In genomic region chr7:100802951-100803350, GRCh38 we compare ENCODE assay signal across 8 cellular contexts. TPM values are rescaled to one million over a fixed set of nuclear protein-coding genes. Genes with fewer than 3 reads are reported as not detected.
DNase-seq lines count a peak whose midpoint lies in the region; ATAC-seq and TF ChIP-seq lines count a peak whose summit lies in the region.

No MANE protein-coding gene starts in this region.

- 0 out of 2 replicates have a peak, but pooled peaks cover 3% of the 10 kb centered on the region for H3F3A ChIP-seq in GM23248 (ENCODE audit: insufficient read depth)

- no peaks in the 10 kb centered on the region for H3K27me3 ChIP-seq in GM23248 (replicated peaks; ENCODE audit: insufficient read depth)
- H3K27me3 ChIP-seq in RWPE2 (ENCODE audit: insufficient read depth, poor library complexity, severe bottlenecking): no peaks in the 10 kb centered on the region

- H3K27me3 Mint-ChIP-seq in stimulated activated memory B cell treated with anti-CD40 and anti-IgM and Interleukin-4, amounts not matched to agents 10 μg/mL and 1 μg/mL and 100 μg/mL, for 72 hours: no peaks in the 10 kb centered on the region

- DNase-seq in GM23248 (peak; percentile 24), RWPE2 (ENCODE audit: low spot score) (no peak), left colon (peak; percentile 48 to 64), A172 (ENCODE audit: low spot score) (no peak), HCEC 1CT (no peak)

- H3K27ac ChIP-seq in GM23248: no peak overlapping the region
- H3K27ac ChIP-seq in RWPE2 (ENCODE audit: poor library complexity, severe bottlenecking): peak overlapping the region; percentile 95

- peak overlapping the region; percentile 42 for H3K4me2 ChIP-seq in GM23248 (ENCODE audit: unreplicated experiment)

- H3K36me3 ChIP-seq in GM23248 (ENCODE audit: low read depth) (peaks cover 4% of the 10 kb centered on the region; the same call in 1 of the 2 replicates), RWPE2 (ENCODE audit: low read depth) (peaks cover 48% of the 10 kb centered on the region)

- H3K4me1 ChIP-seq in GM23248 (ENCODE audit: insufficient read depth) (peaks cover 25% of the 10 kb centered on the region), RWPE2 (ENCODE audit: insufficient read depth, poor library complexity, severe bottlenecking) (peaks cover 34% of the 10 kb centered on the region)

- H3K79me2 ChIP-seq in GM23248 (ENCODE audit: insufficient read depth): no peaks in the 10 kb centered on the region

- H3K4me3 Mint-ChIP-seq in stimulated activated memory B cell treated with anti-CD40 and anti-IgM and Interleukin-4, amounts not matched to agents 10 μg/mL and 1 μg/mL and 100 μg/mL, for 72 hours: peak overlapping the region; percentile 57

- no peaks in the 10 kb centered on the region for H4K20me1 ChIP-seq in GM23248 (ENCODE audit: insufficient read depth)

- H3K9me3 Mint-ChIP-seq in stimulated activated memory B cell treated with anti-CD40 and anti-IgM and Interleukin-4, amounts not matched to agents 10 μg/mL and 1 μg/mL and 100 μg/mL, for 72 hours: no peaks in the 10 kb centered on the region

- H3K27ac Mint-ChIP-seq in stimulated activated memory B cell treated with anti-CD40 and anti-IgM and Interleukin-4, amounts not matched to agents 10 μg/mL and 1 μg/mL and 100 μg/mL, for 72 hours: peak overlapping the region; percentile 90

- intact Hi-C loops in left colon (cut with DNase I, micrococcal nuclease): no loop called here

- no peaks in the 10 kb centered on the region for H3K36me3 Mint-ChIP-seq in stimulated activated memory B cell treated with anti-CD40 and anti-IgM and Interleukin-4, amounts not matched to agents 10 μg/mL and 1 μg/mL and 100 μg/mL, for 72 hours

- no peaks in the 10 kb centered on the region for H3K9me2 ChIP-seq in GM23248 (ENCODE audit: insufficient read depth)

- peaks cover 35% of the 10 kb centered on the region for H3K4me1 Mint-ChIP-seq in stimulated activated memory B cell treated with anti-CD40 and anti-IgM and Interleukin-4, amounts not matched to agents 10 μg/mL and 1 μg/mL and 100 μg/mL, for 72 hours

- no peak for ATAC-seq in RWPE2 (ENCODE audit: low read depth)
- peak; percentile 37 for ATAC-seq in left colon
- peak; percentile 5 for ATAC-seq in stimulated activated memory B cell treated with anti-CD40 and anti-IgM and Interleukin-4, amounts not matched to agents 10 μg/mL and 1 μg/mL and 100 μg/mL, for 72 hours
- no peak for ATAC-seq in GM21825 (IDR thresholded peaks at IDR 0.05; ENCODE audit: unreplicated experiment)
- no peak for ATAC-seq in GM18867 (IDR thresholded peaks at IDR 0.05; ENCODE audit: unreplicated experiment)

- H3K4me3 ChIP-seq in GM23248: no peak overlapping the region
- H3K4me3 ChIP-seq in RWPE2 (ENCODE audit: severe bottlenecking): no peak overlapping the region

- no peak for TF ChIP-seq CTCF in RWPE2 (IDR thresholded peaks at IDR 0.05; ENCODE audit: poor library complexity, severe bottlenecking)

- H3K9me3 ChIP-seq in GM23248 (ENCODE audit: low read depth): no peaks in the 10 kb centered on the region
- H3K9me3 ChIP-seq in RWPE2 (ENCODE audit: severe bottlenecking): no peaks in the 10 kb centered on the region

- WGBS in GM23248 (ENCODE audit: low coverage in 1 of 2, low lambda C conversion rate in 2 of 2, missing lambda C conversion rate in 2 of 2), 2 experiments: 77 to 79% methylated on average over 4 of the region's 4 CpGs

- H3K9ac ChIP-seq in GM23248: no peak overlapping the region

- H2AFZ ChIP-seq in GM23248: peak overlapping the region; percentile 63

- in situ Hi-C loops in GM23248 (cut with MboI): no loop called here

RNA-seq across cellular contexts. Expression of gene EPHB4, which starts 24.4 kb away (rescaled TPM):
- total RNA-seq in GM23248 (2014; rRNA removed; shearing (Covaris generic)): 26.9 and 32.9 TPM in 2 replicates
- 6.7 and 8.2 TPM in 2 replicates for polyA plus RNA-seq in GM23248 (2016; fragmentation: Nextera tagmentation; extraction: Ambion mirVana)
- total RNA-seq in left colon: 10 to 100 TPM; 34.3 to 39.3 TPM
- total RNA-seq in A172 (2014; rRNA removed; shearing (Covaris generic)): 46.0 and 65.3 TPM in 2 replicates

RNA-seq across cellular contexts. Expression of gene SLC12A9, which starts 49.6 kb away (rescaled TPM):
- total RNA-seq in GM23248 (2014; rRNA removed; shearing (Covaris generic)): 16.8 and 21.2 TPM in 2 replicates
- polyA plus RNA-seq in GM23248 (2016; fragmentation: Nextera tagmentation; extraction: Ambion mirVana): 6.1 and 7.9 TPM in 2 replicates
- 10 to 100 TPM; 31.0 to 33.6 TPM for total RNA-seq in left colon
- total RNA-seq in A172 (2014; rRNA removed; shearing (Covaris generic)): 9.6 and 12.4 TPM in 2 replicates

Comparison
In these comparisons a context has a peak if more than half of its experiments do, and no peak if none do; other contexts are left out.
1. DNase-seq: peak in GM23248 (single experiment) and left colon (2 of 2); none in RWPE2 (single experiment), A172 (single experiment) and HCEC 1CT (single experiment).
2. ATAC-seq: peak in left colon (single experiment) and stimulated activated memory B cell treated with anti-CD40 and anti-IgM and Interleukin-4, amounts not matched to agents 10 μg/mL and 1 μg/mL and 100 μg/mL, for 72 hours (single experiment); none in RWPE2 (single experiment), GM21825 (single experiment) and GM18867 (single experiment).